In the genomic region with DNA sequence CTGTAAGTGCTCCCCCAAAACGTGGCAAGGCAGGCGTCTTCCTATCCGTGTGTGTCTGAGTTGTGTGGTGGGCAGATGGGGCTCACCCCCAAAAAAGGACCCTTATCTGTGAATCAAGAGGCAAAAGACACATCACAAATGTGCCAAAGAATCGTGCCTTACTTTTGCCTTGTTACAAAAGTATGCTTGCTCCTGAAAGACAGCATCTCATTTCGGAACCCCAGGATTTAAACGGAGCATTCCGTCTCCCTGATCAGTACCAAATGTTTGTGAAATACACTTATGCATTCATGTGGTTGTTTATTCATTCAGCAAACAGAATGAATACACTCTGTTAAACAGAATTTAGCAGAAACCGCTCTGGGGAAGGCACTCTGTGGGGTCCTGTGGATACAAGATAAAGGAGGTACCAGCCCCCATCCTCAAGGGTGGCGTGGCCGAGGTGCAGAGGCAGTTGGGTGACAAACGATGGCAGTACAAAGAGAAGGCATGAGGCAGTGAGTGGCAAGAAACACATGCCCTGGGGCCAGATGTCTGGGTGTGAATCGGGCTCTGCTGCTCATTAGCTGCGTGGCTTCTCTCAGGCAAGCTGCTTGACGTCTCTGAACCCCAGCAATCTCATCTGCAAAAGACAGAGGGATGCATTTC, we compare ENCODE assay signal across 14 cellular contexts. TPM values are rescaled to one million over a fixed set of nuclear protein-coding genes. Genes with fewer than 3 reads are reported as not detected.
A peak's percentile ranks its signal among the peaks of the same experiment; 100 is the strongest.
DNase-seq lines count a peak whose midpoint lies in the region; ATAC-seq and TF ChIP-seq lines count a peak whose summit lies in the region.
"Had no signal": no experiment of that assay in that cellular context is flagged by ENCODE, and none has a peak within 500 bp of the region (broad histone marks: within the 10 kb centered on the region; RNA-seq: fewer than 3 reads in every experiment).

No MANE protein-coding gene starts in this region.

- POLR2A ChIA-PET in HEK293T (lab: Yijun Ruan, JAX) = no interaction called here

- no peak for DNase-seq in right atrium auricular region (ENCODE audit: low spot score)
- no peak for DNase-seq in left cardiac atrium
- DNase-seq in esophagus muscularis mucosa (ENCODE audit: extremely low spot score) = no peak
- DNase-seq in vagina (ENCODE audit: extremely low spot score in 2 of 2) = no peak
- DNase-seq in HEK293T (ENCODE audit: extremely low spot score) = no peak
- DNase-seq in activated T-cell treated with anti-CD3 and anti-CD28 coated beads for 4 hours = no peak
- DNase-seq in midbrain (lab: John Stamatoyannopoulos, UW) = no peak
- DNase-seq: activated CD4-positive, alpha-beta T cell treated with anti-CD3 and anti-CD28 coated beads, Interleukin-2, amount 10 ng/mL, durations not matched to agents 7 days and 5 days; mesendoderm; NCI-H187; small intestine; T-cell had no signal

- TF ChIP-seq EP300 in esophagus muscularis mucosa (IDR thresholded peaks at IDR 0.05) = no peak

- no peak for ATAC-seq in left cardiac atrium

- peak overlapping the region; percentile 16 to 35 for H3K4me3 ChIP-seq in right atrium auricular region
- H3K4me3 ChIP-seq in esophagus muscularis mucosa = peak overlapping the region; percentile 37 to 49 (median 42)
- no peak overlapping the region for H3K4me3 ChIP-seq in neuron (ENCODE audit: low read length)
- peak overlapping the region; percentile 18 to 44 for H3K4me3 ChIP-seq in vagina

- CTCF ChIA-PET in HEK293T (lab: Yijun Ruan, JAX) = no interaction called here

- H3K27ac ChIP-seq in right atrium auricular region (peak overlapping the region in 1 of 2 donors; percentile 39), esophagus muscularis mucosa (replicated peaks in 1 of 4) (peak overlapping the region; percentile 64 to 86 (median 70)), vagina (peak overlapping the region; percentile 49)

- TF ChIP-seq CTCF in right atrium auricular region (IDR thresholded peaks at IDR 0.05) (no peak), esophagus muscularis mucosa (IDR thresholded peaks at IDR 0.05) (no peak), vagina (IDR thresholded peaks at IDR 0.05) (no peak)

- H3K4me1 ChIP-seq in right atrium auricular region (peaks cover 0 to 19% of the 10 kb centered on the region in 2 donors), esophagus muscularis mucosa (peaks cover 12 to 70% (median 24%) of the 10 kb centered on the region in 4 donors), neuron (ENCODE audit: insufficient read depth, low read length) (peaks cover 22% of the 10 kb centered on the region), vagina (peaks cover 31% of the 10 kb centered on the region)

- no peaks in the 10 kb centered on the region for H3K27me3 ChIP-seq in right atrium auricular region
- peaks cover 0 to 56% (median 0%) of the 10 kb centered on the region in 4 donors for H3K27me3 ChIP-seq in esophagus muscularis mucosa
- no peaks in the 10 kb centered on the region for H3K27me3 ChIP-seq in neuron (ENCODE audit: insufficient read depth, low read length)
- H3K27me3 ChIP-seq in vagina = no peaks in the 10 kb centered on the region

- H3K9me3 ChIP-seq in right atrium auricular region = no peaks in the 10 kb centered on the region
- H3K9me3 ChIP-seq in esophagus muscularis mucosa = no peaks in the 10 kb centered on the region
- no peaks in the 10 kb centered on the region for H3K9me3 ChIP-seq in neuron (ENCODE audit: low read length)
- no peaks in the 10 kb centered on the region for H3K9me3 ChIP-seq in vagina
- H3K9me3 ChIP-seq: tibial nerve had no signal

- H3K36me3 ChIP-seq in right atrium auricular region (no peaks in the 10 kb centered on the region), esophagus muscularis mucosa (no peaks in the 10 kb centered on the region), neuron (ENCODE audit: insufficient read depth, low read length) (no peaks in the 10 kb centered on the region), vagina (no peaks in the 10 kb centered on the region)
- H3K36me3 ChIP-seq: tibial nerve had no signal

- peak overlapping the region; percentile 71 for H2AFZ ChIP-seq in neuron (ENCODE audit: low read depth, low read length)

- TF ChIP-seq POLR2A in esophagus muscularis mucosa (IDR thresholded peaks at IDR 0.05; ENCODE audit: low read depth) (no peak), vagina (IDR thresholded peaks at IDR 0.05) (no peak)

- intact Hi-C loops in left cardiac atrium (cut with DNase I) (no loop called here), esophagus muscularis mucosa (cut with DNase I) (no loop called here), vagina (cut with DNase I) (no loop called here)

- WGBS in esophagus muscularis mucosa = 49% methylated on average over 14 of the region's 14 CpGs

TF ChIP-seq in HEK293T, 16 proteins besides CTCF, POLR2A, EP300 and RAD21:
- no peak for TF ChIP-seq HDGF (IDR thresholded peaks at IDR 0.05; ENCODE audit: borderline replicate concordance)
- TF ChIP-seq SUZ12 (IDR thresholded peaks at IDR 0.05) = no peak
- TF ChIP-seq ELF4 (IDR thresholded peaks at IDR 0.05) = no peak
- no peak for TF ChIP-seq FOXK2 (IDR thresholded peaks at IDR 0.05)
- TF ChIP-seq ZNF384 (IDR thresholded peaks at IDR 0.05) = no peak
- TF ChIP-seq BHLHE40 (IDR thresholded peaks at IDR 0.05; ENCODE audit: borderline replicate concordance) = no peak
- TF ChIP-seq L3MBTL2 (conservative IDR thresholded peaks at IDR 0.05) = no peak
- no peak for TF ChIP-seq FOXA1 (IDR thresholded peaks at IDR 0.05)
- TF ChIP-seq LEF1 (IDR thresholded peaks at IDR 0.05; ENCODE audit: borderline replicate concordance) = no peak
- no peak for TF ChIP-seq NFRKB (IDR thresholded peaks at IDR 0.05)
- no peak for TF ChIP-seq CTBP1 (IDR thresholded peaks at IDR 0.05; ENCODE audit: borderline replicate concordance)
- TF ChIP-seq, protein P1, sequence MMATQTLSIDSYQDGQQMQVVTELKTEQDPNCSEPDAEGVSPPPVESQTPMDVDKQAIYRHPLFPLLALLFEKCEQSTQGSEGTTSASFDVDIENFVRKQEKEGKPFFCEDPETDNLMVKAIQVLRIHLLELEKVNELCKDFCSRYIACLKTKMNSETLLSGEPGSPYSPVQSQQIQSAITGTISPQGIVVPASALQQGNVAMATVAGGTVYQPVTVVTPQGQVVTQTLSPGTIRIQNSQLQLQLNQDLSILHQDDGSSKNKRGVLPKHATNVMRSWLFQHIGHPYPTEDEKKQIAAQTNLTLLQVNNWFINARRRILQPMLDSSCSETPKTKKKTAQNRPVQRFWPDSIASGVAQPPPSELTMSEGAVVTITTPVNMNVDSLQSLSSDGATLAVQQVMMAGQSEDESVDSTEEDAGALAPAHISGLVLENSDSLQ (IDR thresholded peaks at IDR 0.05) = no peak
- TF ChIP-seq SP1 (IDR thresholded peaks at IDR 0.05) = no peak
- TF ChIP-seq TARDBP (IDR thresholded peaks at IDR 0.05) = no peak
- no peak for TF ChIP-seq ARNT (IDR thresholded peaks at IDR 0.05)
- TF ChIP-seq FOXM1 (IDR thresholded peaks at IDR 0.05; ENCODE audit: borderline replicate concordance) = no peak

RNA-seq across cellular contexts. Expression of a gene that starts 0.6 kb away (rescaled TPM):
- 1 to 10 TPM in 1 of 2 donors, under 1 TPM in 1; 0.59 to 3.3 TPM for total RNA-seq in right atrium auricular region
- total RNA-seq in left cardiac atrium = 1 to 10 TPM; 1.9 to 2.5 TPM
- total RNA-seq in esophagus muscularis mucosa = 10 to 100 TPM in 2 of 4 donors, 1 to 10 TPM in 2; 4.6 to 29.9 (median 15.6) TPM
- 12.0 TPM for total RNA-seq in vagina
- total RNA-seq: activated CD4-positive, alpha-beta T cell treated with anti-CD3 and anti-CD28 coated beads, Interleukin-2, amount 10 ng/mL, durations not matched to agents 7 days and 5 days; T-cell had no signal

RNA-seq across cellular contexts. Expression of a gene that starts 55.5 kb away (rescaled TPM):
- total RNA-seq in right atrium auricular region (not detected), left cardiac atrium (not detected), esophagus muscularis mucosa (not detected), vagina (not detected)
- total RNA-seq: activated CD4-positive, alpha-beta T cell treated with anti-CD3 and anti-CD28 coated beads, Interleukin-2, amount 10 ng/mL, durations not matched to agents 7 days and 5 days; T-cell had no signal
